In the genomic region with DNA sequence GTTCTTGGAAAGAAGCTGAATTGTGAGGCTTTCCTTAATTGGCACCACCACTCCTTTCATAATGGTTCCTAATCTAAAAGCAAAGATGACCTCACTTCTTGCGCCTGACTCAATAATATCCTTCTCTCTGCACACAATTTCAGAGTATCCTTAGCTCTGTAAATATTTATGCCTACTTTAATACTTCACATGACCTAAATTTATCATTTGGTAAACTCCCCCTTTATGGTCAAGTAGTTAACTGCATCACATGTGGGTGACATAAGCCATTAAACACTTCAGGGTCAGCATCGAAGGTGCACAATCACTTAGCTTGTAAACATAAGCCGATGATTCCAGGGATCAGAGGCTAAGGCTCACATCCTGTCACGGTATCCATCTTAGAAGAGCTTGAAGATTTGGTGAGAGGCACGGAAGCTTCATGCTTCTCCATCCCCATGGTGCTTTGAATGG, we compare ENCODE assay signal across 1 cellular context.
TF ChIP-seq lines count a peak whose summit lies in the region.

No MANE protein-coding gene starts in this region.

TF ChIP-seq in HEK293, 187 proteins besides CTCF, POLR2A, EP300 and RAD21 (continued from another document and continues in another):
- TF ChIP-seq, protein P1, sequence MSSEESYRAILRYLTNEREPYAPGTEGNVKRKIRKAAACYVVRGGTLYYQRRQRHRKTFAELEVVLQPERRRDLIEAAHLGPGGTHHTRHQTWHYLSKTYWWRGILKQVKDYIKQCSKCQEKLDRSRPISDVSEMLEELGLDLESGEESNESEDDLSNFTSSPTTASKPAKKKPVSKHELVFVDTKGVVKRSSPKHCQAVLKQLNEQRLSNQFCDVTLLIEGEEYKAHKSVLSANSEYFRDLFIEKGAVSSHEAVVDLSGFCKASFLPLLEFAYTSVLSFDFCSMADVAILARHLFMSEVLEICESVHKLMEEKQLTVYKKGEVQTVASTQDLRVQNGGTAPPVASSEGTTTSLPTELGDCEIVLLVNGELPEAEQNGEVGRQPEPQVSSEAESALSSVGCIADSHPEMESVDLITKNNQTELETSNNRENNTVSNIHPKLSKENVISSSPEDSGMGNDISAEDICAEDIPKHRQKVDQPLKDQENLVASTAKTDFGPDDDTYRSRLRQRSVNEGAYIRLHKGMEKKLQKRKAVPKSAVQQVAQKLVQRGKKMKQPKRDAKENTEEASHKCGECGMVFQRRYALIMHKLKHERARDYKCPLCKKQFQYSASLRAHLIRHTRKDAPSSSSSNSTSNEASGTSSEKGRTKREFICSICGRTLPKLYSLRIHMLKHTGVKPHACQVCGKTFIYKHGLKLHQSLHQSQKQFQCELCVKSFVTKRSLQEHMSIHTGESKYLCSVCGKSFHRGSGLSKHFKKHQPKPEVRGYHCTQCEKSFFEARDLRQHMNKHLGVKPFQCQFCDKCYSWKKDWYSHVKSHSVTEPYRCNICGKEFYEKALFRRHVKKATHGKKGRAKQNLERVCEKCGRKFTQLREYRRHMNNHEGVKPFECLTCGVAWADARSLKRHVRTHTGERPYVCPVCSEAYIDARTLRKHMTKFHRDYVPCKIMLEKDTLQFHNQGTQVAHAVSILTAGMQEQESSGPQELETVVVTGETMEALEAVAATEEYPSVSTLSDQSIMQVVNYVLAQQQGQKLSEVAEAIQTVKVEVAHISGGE (tag by site-specific recombination; conservative IDR thresholded peaks at IDR 0.05; ENCODE audit: low read depth): no peak
- TF ChIP-seq ZNF701 (tag by site-specific recombination; IDR thresholded peaks at IDR 0.05): no peak
- no peak for TF ChIP-seq ZNF530 (tag by site-specific recombination; IDR thresholded peaks at IDR 0.05; ENCODE audit: low read depth)
- TF ChIP-seq, protein P2, sequence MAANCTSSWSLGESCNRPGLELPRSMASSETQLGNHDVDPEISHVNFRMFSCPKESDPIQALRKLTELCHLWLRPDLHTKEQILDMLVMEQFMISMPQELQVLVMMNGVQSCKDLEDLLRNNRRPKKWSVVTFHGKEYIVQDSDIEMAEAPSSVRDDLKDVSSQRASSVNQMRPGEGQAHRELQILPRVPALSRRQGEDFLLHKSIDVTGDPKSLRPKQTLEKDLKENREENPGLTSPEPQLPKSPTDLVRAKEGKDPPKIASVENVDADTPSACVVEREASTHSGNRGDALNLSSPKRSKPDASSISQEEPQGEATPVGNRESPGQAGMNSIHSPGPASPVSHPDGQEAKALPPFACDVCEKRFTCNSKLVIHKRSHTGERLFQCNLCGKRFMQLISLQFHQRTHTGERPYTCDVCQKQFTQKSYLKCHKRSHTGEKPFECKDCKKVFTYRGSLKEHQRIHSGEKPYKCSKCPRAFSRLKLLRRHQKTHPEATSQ (tag by site-specific recombination; IDR thresholded peaks at IDR 0.05): no peak
- peak; percentile 48 for TF ChIP-seq SP2 (tag by site-specific recombination; IDR thresholded peaks at IDR 0.05)
- peak; percentile 98 for TF ChIP-seq WT1 (tag by site-specific recombination; IDR thresholded peaks at IDR 0.05)
- TF ChIP-seq ZNF621 (tag by site-specific recombination; IDR thresholded peaks at IDR 0.05): no peak
- no peak for TF ChIP-seq ZNF354C (tag by site-specific recombination; IDR thresholded peaks at IDR 0.05; ENCODE audit: borderline replicate concordance, low read depth)
- TF ChIP-seq ZNF324 (tag by site-specific recombination; IDR thresholded peaks at IDR 0.05): no peak
- no peak for TF ChIP-seq ZNF404 (tag by site-specific recombination; IDR thresholded peaks at IDR 0.05)
- peak; percentile 81 for TF ChIP-seq SP3 (tag by site-specific recombination; IDR thresholded peaks at IDR 0.05)
- TF ChIP-seq ZNF623 (tag by site-specific recombination; IDR thresholded peaks at IDR 0.05): 0 out of 2 replicates have a peak, but pooled peaks have one; percentile 10
- no peak for TF ChIP-seq ZNF777 (tag by site-specific recombination; IDR thresholded peaks at IDR 0.05; ENCODE audit: borderline replicate concordance)
- TF ChIP-seq YY2 (tag by site-specific recombination; IDR thresholded peaks at IDR 0.05): no peak
- TF ChIP-seq, protein P3, sequence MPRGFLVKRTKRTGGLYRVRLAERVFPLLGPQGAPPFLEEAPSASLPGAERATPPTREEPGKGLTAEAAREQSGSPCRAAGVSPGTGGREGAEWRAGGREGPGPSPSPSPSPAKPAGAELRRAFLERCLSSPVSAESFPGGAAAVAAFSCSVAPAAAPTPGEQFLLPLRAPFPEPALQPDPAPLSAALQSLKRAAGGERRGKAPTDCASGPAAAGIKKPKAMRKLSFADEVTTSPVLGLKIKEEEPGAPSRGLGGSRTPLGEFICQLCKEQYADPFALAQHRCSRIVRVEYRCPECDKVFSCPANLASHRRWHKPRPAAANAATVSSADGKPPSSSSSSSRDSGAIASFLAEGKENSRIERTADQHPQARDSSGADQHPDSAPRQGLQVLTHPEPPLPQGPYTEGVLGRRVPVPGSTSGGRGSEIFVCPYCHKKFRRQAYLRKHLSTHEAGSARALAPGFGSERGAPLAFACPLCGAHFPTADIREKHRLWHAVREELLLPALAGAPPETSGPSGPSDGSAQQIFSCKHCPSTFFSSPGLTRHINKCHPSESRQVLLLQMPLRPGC (tag by site-specific recombination; IDR thresholded peaks at IDR 0.05): peak; percentile 94; the same call in 1 of the 2 replicates
- TF ChIP-seq ZNF560 (tag by site-specific recombination; IDR thresholded peaks at IDR 0.05; ENCODE audit: borderline replicate concordance): no peak
- TF ChIP-seq ZBTB21 (tag by site-specific recombination; IDR thresholded peaks at IDR 0.05): peak; percentile 91
- TF ChIP-seq ZNF473 (tag by site-specific recombination; IDR thresholded peaks at IDR 0.05): no peak
- TF ChIP-seq, protein P4, sequence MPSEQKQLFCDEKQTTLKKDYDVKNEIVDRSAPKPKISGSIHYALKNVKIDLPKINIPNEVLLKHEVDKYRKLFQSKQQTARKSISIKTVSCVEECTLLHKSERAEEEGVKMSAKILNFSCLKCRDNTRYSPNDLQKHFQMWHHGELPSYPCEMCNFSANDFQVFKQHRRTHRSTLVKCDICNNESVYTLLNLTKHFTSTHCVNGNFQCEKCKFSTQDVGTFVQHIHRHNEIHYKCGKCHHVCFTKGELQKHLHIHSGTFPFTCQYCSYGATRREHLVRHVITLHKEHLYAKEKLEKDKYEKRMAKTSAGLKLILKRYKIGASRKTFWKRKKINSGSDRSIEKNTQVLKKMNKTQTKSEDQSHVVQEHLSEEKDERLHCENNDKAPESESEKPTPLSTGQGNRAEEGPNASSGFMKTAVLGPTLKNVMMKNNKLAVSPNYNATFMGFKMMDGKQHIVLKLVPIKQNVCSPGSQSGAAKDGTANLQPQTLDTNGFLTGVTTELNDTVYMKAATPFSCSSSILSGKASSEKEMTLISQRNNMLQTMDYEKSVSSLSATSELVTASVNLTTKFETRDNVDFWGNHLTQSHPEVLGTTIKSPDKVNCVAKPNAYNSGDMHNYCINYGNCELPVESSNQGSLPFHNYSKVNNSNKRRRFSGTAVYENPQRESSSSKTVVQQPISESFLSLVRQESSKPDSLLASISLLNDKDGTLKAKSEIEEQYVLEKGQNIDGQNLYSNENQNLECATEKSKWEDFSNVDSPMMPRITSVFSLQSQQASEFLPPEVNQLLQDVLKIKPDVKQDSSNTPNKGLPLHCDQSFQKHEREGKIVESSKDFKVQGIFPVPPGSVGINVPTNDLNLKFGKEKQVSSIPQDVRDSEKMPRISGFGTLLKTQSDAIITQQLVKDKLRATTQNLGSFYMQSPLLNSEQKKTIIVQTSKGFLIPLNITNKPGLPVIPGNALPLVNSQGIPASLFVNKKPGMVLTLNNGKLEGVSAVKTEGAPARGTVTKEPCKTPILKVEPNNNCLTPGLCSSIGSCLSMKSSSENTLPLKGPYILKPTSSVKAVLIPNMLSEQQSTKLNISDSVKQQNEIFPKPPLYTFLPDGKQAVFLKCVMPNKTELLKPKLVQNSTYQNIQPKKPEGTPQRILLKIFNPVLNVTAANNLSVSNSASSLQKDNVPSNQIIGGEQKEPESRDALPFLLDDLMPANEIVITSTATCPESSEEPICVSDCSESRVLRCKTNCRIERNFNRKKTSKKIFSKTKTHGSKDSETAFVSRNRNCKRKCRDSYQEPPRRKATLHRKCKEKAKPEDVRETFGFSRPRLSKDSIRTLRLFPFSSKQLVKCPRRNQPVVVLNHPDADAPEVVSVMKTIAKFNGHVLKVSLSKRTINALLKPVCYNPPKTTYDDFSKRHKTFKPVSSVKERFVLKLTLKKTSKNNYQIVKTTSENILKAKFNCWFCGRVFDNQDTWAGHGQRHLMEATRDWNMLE (tag by site-specific recombination; conservative IDR thresholded peaks at IDR 0.05; ENCODE audit: low read depth): no peak; the same call in 1 of the 2 replicates
- no peak for TF ChIP-seq ZNF214 (tag by site-specific recombination; IDR thresholded peaks at IDR 0.05; ENCODE audit: borderline replicate concordance)
- no peak for TF ChIP-seq ZNF596 (tag by site-specific recombination; IDR thresholded peaks at IDR 0.05)
- TF ChIP-seq ZNF211 (tag by site-specific recombination; IDR thresholded peaks at IDR 0.05; ENCODE audit: low read depth): no peak
- no peak for TF ChIP-seq ZNF514 (tag by site-specific recombination; IDR thresholded peaks at IDR 0.05)
- TF ChIP-seq ZEB2 (tag by site-specific recombination; IDR thresholded peaks at IDR 0.05): peak; percentile 94
- TF ChIP-seq, protein P5, sequence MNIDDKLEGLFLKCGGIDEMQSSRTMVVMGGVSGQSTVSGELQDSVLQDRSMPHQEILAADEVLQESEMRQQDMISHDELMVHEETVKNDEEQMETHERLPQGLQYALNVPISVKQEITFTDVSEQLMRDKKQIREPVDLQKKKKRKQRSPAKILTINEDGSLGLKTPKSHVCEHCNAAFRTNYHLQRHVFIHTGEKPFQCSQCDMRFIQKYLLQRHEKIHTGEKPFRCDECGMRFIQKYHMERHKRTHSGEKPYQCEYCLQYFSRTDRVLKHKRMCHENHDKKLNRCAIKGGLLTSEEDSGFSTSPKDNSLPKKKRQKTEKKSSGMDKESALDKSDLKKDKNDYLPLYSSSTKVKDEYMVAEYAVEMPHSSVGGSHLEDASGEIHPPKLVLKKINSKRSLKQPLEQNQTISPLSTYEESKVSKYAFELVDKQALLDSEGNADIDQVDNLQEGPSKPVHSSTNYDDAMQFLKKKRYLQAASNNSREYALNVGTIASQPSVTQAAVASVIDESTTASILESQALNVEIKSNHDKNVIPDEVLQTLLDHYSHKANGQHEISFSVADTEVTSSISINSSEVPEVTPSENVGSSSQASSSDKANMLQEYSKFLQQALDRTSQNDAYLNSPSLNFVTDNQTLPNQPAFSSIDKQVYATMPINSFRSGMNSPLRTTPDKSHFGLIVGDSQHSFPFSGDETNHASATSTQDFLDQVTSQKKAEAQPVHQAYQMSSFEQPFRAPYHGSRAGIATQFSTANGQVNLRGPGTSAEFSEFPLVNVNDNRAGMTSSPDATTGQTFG (tag by site-specific recombination; IDR thresholded peaks at IDR 0.05; ENCODE audit: borderline replicate concordance): no peak
- TF ChIP-seq ZNF670 (tag by site-specific recombination; IDR thresholded peaks at IDR 0.05; ENCODE audit: low read depth): no peak
- TF ChIP-seq TCF7L2 (IDR thresholded peaks at IDR 0.05; ENCODE audit: borderline replicate concordance, low read depth, low read length): 0 out of 2 replicates have a peak, but pooled peaks have one; percentile 12
- TF ChIP-seq, protein P6, sequence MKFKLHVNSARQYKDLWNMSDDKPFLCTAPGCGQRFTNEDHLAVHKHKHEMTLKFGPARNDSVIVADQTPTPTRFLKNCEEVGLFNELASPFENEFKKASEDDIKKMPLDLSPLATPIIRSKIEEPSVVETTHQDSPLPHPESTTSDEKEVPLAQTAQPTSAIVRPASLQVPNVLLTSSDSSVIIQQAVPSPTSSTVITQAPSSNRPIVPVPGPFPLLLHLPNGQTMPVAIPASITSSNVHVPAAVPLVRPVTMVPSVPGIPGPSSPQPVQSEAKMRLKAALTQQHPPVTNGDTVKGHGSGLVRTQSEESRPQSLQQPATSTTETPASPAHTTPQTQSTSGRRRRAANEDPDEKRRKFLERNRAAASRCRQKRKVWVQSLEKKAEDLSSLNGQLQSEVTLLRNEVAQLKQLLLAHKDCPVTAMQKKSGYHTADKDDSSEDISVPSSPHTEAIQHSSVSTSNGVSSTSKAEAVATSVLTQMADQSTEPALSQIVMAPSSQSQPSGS (tag by site-specific recombination; IDR thresholded peaks at IDR 0.05; ENCODE audit: low read depth): peak; percentile 82
- TF ChIP-seq, protein P7, sequence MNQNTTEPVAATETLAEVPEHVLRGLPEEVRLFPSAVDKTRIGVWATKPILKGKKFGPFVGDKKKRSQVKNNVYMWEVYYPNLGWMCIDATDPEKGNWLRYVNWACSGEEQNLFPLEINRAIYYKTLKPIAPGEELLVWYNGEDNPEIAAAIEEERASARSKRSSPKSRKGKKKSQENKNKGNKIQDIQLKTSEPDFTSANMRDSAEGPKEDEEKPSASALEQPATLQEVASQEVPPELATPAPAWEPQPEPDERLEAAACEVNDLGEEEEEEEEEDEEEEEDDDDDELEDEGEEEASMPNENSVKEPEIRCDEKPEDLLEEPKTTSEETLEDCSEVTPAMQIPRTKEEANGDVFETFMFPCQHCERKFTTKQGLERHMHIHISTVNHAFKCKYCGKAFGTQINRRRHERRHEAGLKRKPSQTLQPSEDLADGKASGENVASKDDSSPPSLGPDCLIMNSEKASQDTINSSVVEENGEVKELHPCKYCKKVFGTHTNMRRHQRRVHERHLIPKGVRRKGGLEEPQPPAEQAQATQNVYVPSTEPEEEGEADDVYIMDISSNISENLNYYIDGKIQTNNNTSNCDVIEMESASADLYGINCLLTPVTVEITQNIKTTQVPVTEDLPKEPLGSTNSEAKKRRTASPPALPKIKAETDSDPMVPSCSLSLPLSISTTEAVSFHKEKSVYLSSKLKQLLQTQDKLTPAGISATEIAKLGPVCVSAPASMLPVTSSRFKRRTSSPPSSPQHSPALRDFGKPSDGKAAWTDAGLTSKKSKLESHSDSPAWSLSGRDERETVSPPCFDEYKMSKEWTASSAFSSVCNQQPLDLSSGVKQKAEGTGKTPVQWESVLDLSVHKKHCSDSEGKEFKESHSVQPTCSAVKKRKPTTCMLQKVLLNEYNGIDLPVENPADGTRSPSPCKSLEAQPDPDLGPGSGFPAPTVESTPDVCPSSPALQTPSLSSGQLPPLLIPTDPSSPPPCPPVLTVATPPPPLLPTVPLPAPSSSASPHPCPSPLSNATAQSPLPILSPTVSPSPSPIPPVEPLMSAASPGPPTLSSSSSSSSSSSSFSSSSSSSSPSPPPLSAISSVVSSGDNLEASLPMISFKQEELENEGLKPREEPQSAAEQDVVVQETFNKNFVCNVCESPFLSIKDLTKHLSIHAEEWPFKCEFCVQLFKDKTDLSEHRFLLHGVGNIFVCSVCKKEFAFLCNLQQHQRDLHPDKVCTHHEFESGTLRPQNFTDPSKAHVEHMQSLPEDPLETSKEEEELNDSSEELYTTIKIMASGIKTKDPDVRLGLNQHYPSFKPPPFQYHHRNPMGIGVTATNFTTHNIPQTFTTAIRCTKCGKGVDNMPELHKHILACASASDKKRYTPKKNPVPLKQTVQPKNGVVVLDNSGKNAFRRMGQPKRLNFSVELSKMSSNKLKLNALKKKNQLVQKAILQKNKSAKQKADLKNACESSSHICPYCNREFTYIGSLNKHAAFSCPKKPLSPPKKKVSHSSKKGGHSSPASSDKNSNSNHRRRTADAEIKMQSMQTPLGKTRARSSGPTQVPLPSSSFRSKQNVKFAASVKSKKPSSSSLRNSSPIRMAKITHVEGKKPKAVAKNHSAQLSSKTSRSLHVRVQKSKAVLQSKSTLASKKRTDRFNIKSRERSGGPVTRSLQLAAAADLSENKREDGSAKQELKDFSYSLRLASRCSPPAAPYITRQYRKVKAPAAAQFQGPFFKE (tag by site-specific recombination; IDR thresholded peaks at IDR 0.05; ENCODE audit: borderline replicate concordance): no peak
- no peak for TF ChIP-seq ZIC2 (tag by site-specific recombination; IDR thresholded peaks at IDR 0.05)
- no peak for TF ChIP-seq SALL2 (tag by site-specific recombination; IDR thresholded peaks at IDR 0.05; ENCODE audit: borderline replicate concordance)
- peak; percentile 97 for TF ChIP-seq ZNF629 (tag by site-specific recombination; IDR thresholded peaks at IDR 0.05)
- no peak for TF ChIP-seq EGR2 (tag by site-specific recombination; IDR thresholded peaks at IDR 0.05; ENCODE audit: low read depth)
- no peak for TF ChIP-seq RBAK (tag by site-specific recombination; IDR thresholded peaks at IDR 0.05)
- no peak for TF ChIP-seq KLF7 (tag by site-specific recombination; IDR thresholded peaks at IDR 0.05; ENCODE audit: borderline replicate concordance)
